In the genomic region with DNA sequence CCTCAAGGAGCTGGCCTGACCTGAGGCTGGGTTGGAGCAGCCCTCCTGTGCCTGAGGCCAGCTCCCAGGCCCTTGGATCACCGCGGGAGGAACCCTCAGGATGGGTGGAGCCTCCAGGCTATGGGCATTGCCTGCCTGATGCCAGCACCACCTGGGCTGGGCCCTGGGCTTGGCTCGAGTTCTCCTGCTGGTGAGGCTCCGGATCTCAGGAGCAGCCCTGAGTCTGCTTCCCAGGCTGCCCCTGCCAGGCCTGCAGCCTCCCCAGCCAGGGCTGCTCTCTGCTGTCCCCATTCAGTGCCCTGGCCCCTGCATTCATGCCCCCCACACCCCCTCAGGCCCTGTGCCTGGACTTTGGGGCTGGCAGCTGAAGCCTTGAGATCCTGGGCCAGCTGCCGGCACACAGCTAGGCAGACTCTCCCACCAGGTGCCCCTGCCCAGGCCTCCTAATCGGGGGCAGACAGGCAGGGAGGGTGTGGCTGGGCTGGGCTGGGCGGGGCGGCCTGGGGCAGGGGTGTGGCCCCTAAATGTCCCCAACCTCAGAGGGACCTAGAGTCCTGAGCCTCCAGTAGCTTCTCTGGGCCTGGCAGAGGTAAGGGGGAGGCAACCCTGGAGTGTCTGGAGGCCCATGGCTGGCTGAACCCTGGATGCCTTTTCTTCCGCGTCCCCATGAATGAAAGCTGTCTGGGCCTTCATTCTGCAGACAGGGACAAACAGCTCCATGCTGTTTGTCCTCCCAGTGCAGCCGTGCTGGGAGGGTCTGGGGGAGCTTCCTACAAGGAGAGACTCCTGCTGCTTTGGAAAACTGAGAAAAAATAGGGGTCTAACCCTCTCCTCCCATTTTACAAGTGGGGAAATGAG, we compare ENCODE assay signal across 1 cellular context.
A peak's percentile ranks its signal among the peaks of the same experiment; 100 is the strongest.
TF ChIP-seq lines count a peak whose summit lies in the region.

No MANE protein-coding gene starts in this region.

TF ChIP-seq in K562, 482 proteins besides CTCF, POLR2A, EP300 and RAD21 (continues in another document):
- no peak for TF ChIP-seq ZNF121 (CRISPR knock-in tag; conservative IDR thresholded peaks at IDR 0.05)
- TF ChIP-seq TEAD4 (IDR thresholded peaks at IDR 0.05; ENCODE audit: low read length): peak; percentile 29; the same call in 1 of the 2 replicates
- TF ChIP-seq TEAD4 (CRISPR knock-in tag; IDR thresholded peaks at IDR 0.05; ENCODE audit: borderline replicate concordance): no peak
- TF ChIP-seq ZZZ3 (IDR thresholded peaks at IDR 0.05): no peak
- no peak for TF ChIP-seq ZNF584 (CRISPR knock-in tag; IDR thresholded peaks at IDR 0.05; ENCODE audit: low read depth)
- 0 out of 2 replicates have a peak, but pooled peaks have one; percentile 7 for TF ChIP-seq ZBTB7A (IDR thresholded peaks at IDR 0.05; ENCODE audit: borderline replicate concordance, control insufficient read depth, low read depth, low read length)
- no peak for TF ChIP-seq RUNX1 (IDR thresholded peaks at IDR 0.05; ENCODE audit: low read depth)
- TF ChIP-seq MEF2A (IDR thresholded peaks at IDR 0.05; ENCODE audit: control insufficient read depth, low read depth, low read length): no peak
- no peak for TF ChIP-seq ESRRA (IDR thresholded peaks at IDR 0.05; ENCODE audit: borderline replicate concordance, low read depth)
- no peak for TF ChIP-seq ZNF239 (CRISPR knock-in tag; IDR thresholded peaks at IDR 0.05)
- TF ChIP-seq NFXL1 (CRISPR knock-in tag; IDR thresholded peaks at IDR 0.05): no peak
- TF ChIP-seq CBFA2T2 (conservative IDR thresholded peaks at IDR 0.05): peak; percentile 48
- no peak for TF ChIP-seq FOXP1 (CRISPR knock-in tag; IDR thresholded peaks at IDR 0.05)
- peak; percentile 34; the same call in 1 of the 2 replicates for TF ChIP-seq TAL1 (IDR thresholded peaks at IDR 0.05)
- TF ChIP-seq PCBP1 (IDR thresholded peaks at IDR 0.05; ENCODE audit: low read depth, low read length, poor library complexity, severe bottlenecking): peak; percentile 39
- TF ChIP-seq, protein P1, sequence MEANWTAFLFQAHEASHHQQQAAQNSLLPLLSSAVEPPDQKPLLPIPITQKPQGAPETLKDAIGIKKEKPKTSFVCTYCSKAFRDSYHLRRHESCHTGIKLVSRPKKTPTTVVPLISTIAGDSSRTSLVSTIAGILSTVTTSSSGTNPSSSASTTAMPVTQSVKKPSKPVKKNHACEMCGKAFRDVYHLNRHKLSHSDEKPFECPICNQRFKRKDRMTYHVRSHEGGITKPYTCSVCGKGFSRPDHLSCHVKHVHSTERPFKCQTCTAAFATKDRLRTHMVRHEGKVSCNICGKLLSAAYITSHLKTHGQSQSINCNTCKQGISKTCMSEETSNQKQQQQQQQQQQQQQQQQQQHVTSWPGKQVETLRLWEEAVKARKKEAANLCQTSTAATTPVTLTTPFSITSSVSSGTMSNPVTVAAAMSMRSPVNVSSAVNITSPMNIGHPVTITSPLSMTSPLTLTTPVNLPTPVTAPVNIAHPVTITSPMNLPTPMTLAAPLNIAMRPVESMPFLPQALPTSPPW (CRISPR knock-in tag; IDR thresholded peaks at IDR 0.05): peak; percentile 55; the same call in 1 of the 2 replicates
- TF ChIP-seq FOXK1 (CRISPR knock-in tag; IDR thresholded peaks at IDR 0.05; ENCODE audit: borderline replicate concordance): peak; percentile 70; the same call in 1 of the 2 replicates
- TF ChIP-seq, protein P2, sequence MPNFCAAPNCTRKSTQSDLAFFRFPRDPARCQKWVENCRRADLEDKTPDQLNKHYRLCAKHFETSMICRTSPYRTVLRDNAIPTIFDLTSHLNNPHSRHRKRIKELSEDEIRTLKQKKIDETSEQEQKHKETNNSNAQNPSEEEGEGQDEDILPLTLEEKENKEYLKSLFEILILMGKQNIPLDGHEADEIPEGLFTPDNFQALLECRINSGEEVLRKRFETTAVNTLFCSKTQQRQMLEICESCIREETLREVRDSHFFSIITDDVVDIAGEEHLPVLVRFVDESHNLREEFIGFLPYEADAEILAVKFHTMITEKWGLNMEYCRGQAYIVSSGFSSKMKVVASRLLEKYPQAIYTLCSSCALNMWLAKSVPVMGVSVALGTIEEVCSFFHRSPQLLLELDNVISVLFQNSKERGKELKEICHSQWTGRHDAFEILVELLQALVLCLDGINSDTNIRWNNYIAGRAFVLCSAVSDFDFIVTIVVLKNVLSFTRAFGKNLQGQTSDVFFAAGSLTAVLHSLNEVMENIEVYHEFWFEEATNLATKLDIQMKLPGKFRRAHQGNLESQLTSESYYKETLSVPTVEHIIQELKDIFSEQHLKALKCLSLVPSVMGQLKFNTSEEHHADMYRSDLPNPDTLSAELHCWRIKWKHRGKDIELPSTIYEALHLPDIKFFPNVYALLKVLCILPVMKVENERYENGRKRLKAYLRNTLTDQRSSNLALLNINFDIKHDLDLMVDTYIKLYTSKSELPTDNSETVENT (CRISPR knock-in tag; IDR thresholded peaks at IDR 0.05): 0 out of 2 replicates have a peak, but pooled peaks have one; percentile 62
- TF ChIP-seq, protein P3, sequence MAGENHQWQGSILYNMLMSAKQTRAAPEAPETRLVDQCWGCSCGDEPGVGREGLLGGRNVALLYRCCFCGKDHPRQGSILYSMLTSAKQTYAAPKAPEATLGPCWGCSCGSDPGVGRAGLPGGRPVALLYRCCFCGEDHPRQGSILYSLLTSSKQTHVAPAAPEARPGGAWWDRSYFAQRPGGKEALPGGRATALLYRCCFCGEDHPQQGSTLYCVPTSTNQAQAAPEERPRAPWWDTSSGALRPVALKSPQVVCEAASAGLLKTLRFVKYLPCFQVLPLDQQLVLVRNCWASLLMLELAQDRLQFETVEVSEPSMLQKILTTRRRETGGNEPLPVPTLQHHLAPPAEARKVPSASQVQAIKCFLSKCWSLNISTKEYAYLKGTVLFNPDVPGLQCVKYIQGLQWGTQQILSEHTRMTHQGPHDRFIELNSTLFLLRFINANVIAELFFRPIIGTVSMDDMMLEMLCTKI (IDR thresholded peaks at IDR 0.05; ENCODE audit: partially characterized antibody): no peak
- no peak for TF ChIP-seq CCAR2 (IDR thresholded peaks at IDR 0.05; ENCODE audit: low read depth, low read length)
- TF ChIP-seq ZNF76 (CRISPR knock-in tag; IDR thresholded peaks at IDR 0.05; ENCODE audit: borderline replicate concordance): no peak
- peak; percentile 29; the same call in 1 of the 2 replicates for TF ChIP-seq ZFX (CRISPR knock-in tag; IDR thresholded peaks at IDR 0.05)
- TF ChIP-seq CREM (IDR thresholded peaks at IDR 0.05; ENCODE audit: low read depth): no peak
- TF ChIP-seq, protein P4, sequence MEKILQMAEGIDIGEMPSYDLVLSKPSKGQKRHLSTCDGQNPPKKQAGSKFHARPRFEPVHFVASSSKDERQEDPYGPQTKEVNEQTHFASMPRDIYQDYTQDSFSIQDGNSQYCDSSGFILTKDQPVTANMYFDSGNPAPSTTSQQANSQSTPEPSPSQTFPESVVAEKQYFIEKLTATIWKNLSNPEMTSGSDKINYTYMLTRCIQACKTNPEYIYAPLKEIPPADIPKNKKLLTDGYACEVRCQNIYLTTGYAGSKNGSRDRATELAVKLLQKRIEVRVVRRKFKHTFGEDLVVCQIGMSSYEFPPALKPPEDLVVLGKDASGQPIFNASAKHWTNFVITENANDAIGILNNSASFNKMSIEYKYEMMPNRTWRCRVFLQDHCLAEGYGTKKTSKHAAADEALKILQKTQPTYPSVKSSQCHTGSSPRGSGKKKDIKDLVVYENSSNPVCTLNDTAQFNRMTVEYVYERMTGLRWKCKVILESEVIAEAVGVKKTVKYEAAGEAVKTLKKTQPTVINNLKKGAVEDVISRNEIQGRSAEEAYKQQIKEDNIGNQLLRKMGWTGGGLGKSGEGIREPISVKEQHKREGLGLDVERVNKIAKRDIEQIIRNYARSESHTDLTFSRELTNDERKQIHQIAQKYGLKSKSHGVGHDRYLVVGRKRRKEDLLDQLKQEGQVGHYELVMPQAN (IDR thresholded peaks at IDR 0.05; ENCODE audit: borderline replicate concordance): peak; percentile 22; the same call in 1 of the 2 replicates
- TF ChIP-seq TEAD1 (CRISPR knock-in tag; IDR thresholded peaks at IDR 0.05): 0 out of 4 replicates have a peak, but pooled peaks of 1 of the 2 experiments have one; percentile 15
- TF ChIP-seq ARNT (IDR thresholded peaks at IDR 0.05): no peak
- TF ChIP-seq, protein P5, sequence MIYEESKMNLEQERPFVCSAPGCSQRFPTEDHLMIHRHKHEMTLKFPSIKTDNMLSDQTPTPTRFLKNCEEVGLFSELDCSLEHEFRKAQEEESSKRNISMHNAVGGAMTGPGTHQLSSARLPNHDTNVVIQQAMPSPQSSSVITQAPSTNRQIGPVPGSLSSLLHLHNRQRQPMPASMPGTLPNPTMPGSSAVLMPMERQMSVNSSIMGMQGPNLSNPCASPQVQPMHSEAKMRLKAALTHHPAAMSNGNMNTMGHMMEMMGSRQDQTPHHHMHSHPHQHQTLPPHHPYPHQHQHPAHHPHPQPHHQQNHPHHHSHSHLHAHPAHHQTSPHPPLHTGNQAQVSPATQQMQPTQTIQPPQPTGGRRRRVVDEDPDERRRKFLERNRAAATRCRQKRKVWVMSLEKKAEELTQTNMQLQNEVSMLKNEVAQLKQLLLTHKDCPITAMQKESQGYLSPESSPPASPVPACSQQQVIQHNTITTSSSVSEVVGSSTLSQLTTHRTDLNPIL (CRISPR knock-in tag; IDR thresholded peaks at IDR 0.05): no peak
- TF ChIP-seq KDM5B (IDR thresholded peaks at IDR 0.05; ENCODE audit: insufficient replicate concordance, low read depth, low read length): peak; percentile 38
- TF ChIP-seq CBFA2T3 (IDR thresholded peaks at IDR 0.05): peak; percentile 71
- no peak for TF ChIP-seq MAFG (tag; conservative IDR thresholded peaks at IDR 0.05)
- TF ChIP-seq, protein P6, sequence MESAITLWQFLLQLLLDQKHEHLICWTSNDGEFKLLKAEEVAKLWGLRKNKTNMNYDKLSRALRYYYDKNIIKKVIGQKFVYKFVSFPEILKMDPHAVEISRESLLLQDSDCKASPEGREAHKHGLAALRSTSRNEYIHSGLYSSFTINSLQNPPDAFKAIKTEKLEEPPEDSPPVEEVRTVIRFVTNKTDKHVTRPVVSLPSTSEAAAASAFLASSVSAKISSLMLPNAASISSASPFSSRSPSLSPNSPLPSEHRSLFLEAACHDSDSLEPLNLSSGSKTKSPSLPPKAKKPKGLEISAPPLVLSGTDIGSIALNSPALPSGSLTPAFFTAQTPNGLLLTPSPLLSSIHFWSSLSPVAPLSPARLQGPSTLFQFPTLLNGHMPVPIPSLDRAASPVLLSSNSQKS (CRISPR knock-in tag; IDR thresholded peaks at IDR 0.05): no peak
- 0 out of 2 replicates have a peak, but pooled peaks have one; percentile 9 for TF ChIP-seq KLF16 (IDR thresholded peaks at IDR 0.05)
- peak; percentile 68 for TF ChIP-seq TCF3 (CRISPR knock-in tag; IDR thresholded peaks at IDR 0.05)
- TF ChIP-seq MYNN (IDR thresholded peaks at IDR 0.05): 0 out of 2 replicates have a peak, but pooled peaks have one; percentile 41
- TF ChIP-seq MYNN (CRISPR knock-in tag; IDR thresholded peaks at IDR 0.05): no peak
- no peak for TF ChIP-seq NFIX (CRISPR knock-in tag; IDR thresholded peaks at IDR 0.05; ENCODE audit: low read depth)
- TF ChIP-seq MTA2 (IDR thresholded peaks at IDR 0.05; ENCODE audit: low read depth): peak; percentile 36; the same call in 1 of the 2 replicates
- no peak for TF ChIP-seq MECOM (CRISPR knock-in tag; IDR thresholded peaks at IDR 0.05)
- TF ChIP-seq, protein P7, sequence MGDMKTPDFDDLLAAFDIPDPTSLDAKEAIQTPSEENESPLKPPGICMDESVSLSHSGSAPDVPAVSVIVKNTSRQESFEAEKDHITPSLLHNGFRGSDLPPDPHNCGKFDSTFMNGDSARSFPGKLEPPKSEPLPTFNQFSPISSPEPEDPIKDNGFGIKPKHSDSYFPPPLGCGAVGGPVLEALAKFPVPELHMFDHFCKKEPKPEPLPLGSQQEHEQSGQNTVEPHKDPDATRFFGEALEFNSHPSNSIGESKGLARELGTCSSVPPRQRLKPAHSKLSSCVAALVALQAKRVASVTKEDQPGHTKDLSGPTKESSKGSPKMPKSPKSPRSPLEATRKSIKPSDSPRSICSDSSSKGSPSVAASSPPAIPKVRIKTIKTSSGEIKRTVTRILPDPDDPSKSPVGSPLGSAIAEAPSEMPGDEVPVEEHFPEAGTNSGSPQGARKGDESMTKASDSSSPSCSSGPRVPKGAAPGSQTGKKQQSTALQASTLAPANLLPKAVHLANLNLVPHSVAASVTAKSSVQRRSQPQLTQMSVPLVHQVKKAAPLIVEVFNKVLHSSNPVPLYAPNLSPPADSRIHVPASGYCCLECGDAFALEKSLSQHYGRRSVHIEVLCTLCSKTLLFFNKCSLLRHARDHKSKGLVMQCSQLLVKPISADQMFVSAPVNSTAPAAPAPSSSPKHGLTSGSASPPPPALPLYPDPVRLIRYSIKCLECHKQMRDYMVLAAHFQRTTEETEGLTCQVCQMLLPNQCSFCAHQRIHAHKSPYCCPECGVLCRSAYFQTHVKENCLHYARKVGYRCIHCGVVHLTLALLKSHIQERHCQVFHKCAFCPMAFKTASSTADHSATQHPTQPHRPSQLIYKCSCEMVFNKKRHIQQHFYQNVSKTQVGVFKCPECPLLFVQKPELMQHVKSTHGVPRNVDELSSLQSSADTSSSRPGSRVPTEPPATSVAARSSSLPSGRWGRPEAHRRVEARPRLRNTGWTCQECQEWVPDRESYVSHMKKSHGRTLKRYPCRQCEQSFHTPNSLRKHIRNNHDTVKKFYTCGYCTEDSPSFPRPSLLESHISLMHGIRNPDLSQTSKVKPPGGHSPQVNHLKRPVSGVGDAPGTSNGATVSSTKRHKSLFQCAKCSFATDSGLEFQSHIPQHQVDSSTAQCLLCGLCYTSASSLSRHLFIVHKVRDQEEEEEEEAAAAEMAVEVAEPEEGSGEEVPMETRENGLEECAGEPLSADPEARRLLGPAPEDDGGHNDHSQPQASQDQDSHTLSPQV (IDR thresholded peaks at IDR 0.05): 0 out of 2 replicates have a peak, but pooled peaks have one; percentile 43
- TF ChIP-seq, protein P8, sequence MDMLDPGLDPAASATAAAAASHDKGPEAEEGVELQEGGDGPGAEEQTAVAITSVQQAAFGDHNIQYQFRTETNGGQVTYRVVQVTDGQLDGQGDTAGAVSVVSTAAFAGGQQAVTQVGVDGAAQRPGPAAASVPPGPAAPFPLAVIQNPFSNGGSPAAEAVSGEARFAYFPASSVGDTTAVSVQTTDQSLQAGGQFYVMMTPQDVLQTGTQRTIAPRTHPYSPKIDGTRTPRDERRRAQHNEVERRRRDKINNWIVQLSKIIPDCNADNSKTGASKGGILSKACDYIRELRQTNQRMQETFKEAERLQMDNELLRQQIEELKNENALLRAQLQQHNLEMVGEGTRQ (CRISPR knock-in tag; IDR thresholded peaks at IDR 0.05): no peak
- TF ChIP-seq ZNF830 (CRISPR knock-in tag; IDR thresholded peaks at IDR 0.05): no peak
- no peak for TF ChIP-seq RBM25 (IDR thresholded peaks at IDR 0.05; ENCODE audit: low read depth, low read length, severe bottlenecking)
- TF ChIP-seq POLR2AphosphoS5 (IDR thresholded peaks at IDR 0.05; ENCODE audit: control insufficient read depth, insufficient read depth, low read depth, low read length): 0 out of 2 replicates have a peak, but pooled peaks have one; percentile 12
- TF ChIP-seq, protein P9, sequence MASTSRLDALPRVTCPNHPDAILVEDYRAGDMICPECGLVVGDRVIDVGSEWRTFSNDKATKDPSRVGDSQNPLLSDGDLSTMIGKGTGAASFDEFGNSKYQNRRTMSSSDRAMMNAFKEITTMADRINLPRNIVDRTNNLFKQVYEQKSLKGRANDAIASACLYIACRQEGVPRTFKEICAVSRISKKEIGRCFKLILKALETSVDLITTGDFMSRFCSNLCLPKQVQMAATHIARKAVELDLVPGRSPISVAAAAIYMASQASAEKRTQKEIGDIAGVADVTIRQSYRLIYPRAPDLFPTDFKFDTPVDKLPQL (IDR thresholded peaks at IDR 0.05; ENCODE audit: extremely low read depth, insufficient read length): no peak
- TF ChIP-seq PRPF4 (IDR thresholded peaks at IDR 0.05; ENCODE audit: insufficient read depth, low read depth, low read length, poor library complexity, severe bottlenecking): no peak
- TF ChIP-seq ZNF551 (CRISPR knock-in tag; IDR thresholded peaks at IDR 0.05): no peak
- TF ChIP-seq ZNF41 (CRISPR knock-in tag; conservative IDR thresholded peaks at IDR 0.05): no peak
- peak; percentile 59 for TF ChIP-seq HMGN3 (IDR thresholded peaks at IDR 0.05; ENCODE audit: borderline replicate concordance, extremely low read depth, insufficient read length, low read depth, low read length)
